ENCODE assay signal across 29 cellular contexts in the genomic region with DNA sequence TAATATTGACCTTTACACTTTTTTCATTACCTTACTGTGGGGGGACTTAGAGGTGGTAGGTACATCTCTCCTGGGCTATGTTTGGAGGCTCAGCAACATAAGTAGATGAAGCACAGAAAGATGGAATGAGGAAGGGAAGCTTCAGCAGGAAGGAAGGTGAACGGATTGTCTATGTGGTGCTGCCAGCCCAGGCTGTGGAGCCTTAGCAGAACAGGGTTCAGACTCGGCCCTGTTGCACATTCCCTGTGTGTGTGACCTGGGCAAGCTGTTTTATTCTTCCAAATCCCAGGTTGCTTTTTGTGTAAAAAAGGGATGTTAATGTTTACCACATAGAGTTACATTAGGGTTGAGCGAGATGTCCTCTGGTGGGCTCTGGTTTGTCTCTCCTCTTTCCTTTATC.
"Had no signal": no experiment of that assay in that cellular context is flagged by ENCODE, and none has a peak within 500 bp of the region (broad histone marks: within the 10 kb centered on the region; RNA-seq: fewer than 3 reads in every experiment).

No MANE protein-coding gene starts in this region.

- H3K4me1 Mint-ChIP-seq: neural crest cell; stimulated activated naive CD8-positive, alpha-beta T cell treated with anti-CD3 and anti-CD28 coated beads, Interleukin-15, amount 100 ng/mL, for 72 hours had no signal

- ATAC-seq: left cardiac atrium; left lung; lower lobe of right lung; naive thymus-derived CD8-positive, alpha-beta T cell; pancreas; right cardiac atrium; sciatic nerve; stimulated activated effector memory CD8-positive, alpha-beta T cell treated with anti-CD3 and anti-CD28 coated beads, Interleukin-12 subunit alpha, Interleukin-12 subunit beta, amount 100 ng/mL, for 72 hours; stimulated activated naive CD8-positive, alpha-beta T cell treated with anti-CD3 and anti-CD28 coated beads, Interleukin-15, amount 100 ng/mL, for 72 hours had no signal

- H3K36me3 Mint-ChIP-seq: stimulated activated effector memory CD8-positive, alpha-beta T cell treated with anti-CD3 and anti-CD28 coated beads, Interleukin-12 subunit alpha, Interleukin-12 subunit beta, amount 100 ng/mL, for 72 hours had no signal

- H3K9me3 Mint-ChIP-seq: naive thymus-derived CD8-positive, alpha-beta T cell; nephron; neural crest cell; stimulated activated effector memory CD8-positive, alpha-beta T cell treated with anti-CD3 and anti-CD28 coated beads, Interleukin-12 subunit alpha, Interleukin-12 subunit beta, amount 100 ng/mL, for 72 hours; stimulated activated naive CD8-positive, alpha-beta T cell treated with anti-CD3 and anti-CD28 coated beads, Interleukin-15, amount 100 ng/mL, for 72 hours; type B pancreatic cell had no signal

- DNase-seq: hippocampal formation; kidney glomerular epithelial cell; left cardiac atrium; left lung; lower lobe of right lung; mammary epithelial cell; mesenchymal stem cell; naive thymus-derived CD8-positive, alpha-beta T cell; nucleus accumbens; pancreas; posterior cingulate gyrus; retina; right cardiac atrium; stimulated activated CD4-positive, alpha-beta T cell treated with anti-CD3 and anti-CD28 coated beads, Interleukin-12 subunit alpha, Interleukin-12 subunit beta, amount 100 ng/mL, for 4 hours; stimulated activated CD4-positive, alpha-beta T cell treated with anti-CD3 and anti-CD28 coated beads, Interleukin-15, amount 100 ng/mL, for 24 hours; stimulated activated CD4-positive, alpha-beta T cell treated with anti-CD3 and anti-CD28 coated beads, Interleukin-2, amount 100 ng/mL, for 24 hours; stimulated activated CD4-positive, alpha-beta T cell treated with anti-CD3 and anti-CD28 coated beads, Interleukin-4, amount 100 ng/mL, for 24 hours; stimulated activated naive CD4-positive, alpha-beta T cell treated with Interleukin-2 at 50 U/mL for 16 hours; stimulated activated naive CD8-positive, alpha-beta T cell treated with anti-CD3 and anti-CD28 coated beads, Interleukin-15, amount 100 ng/mL, for 72 hours; substantia nigra; thyroid gland; uterus had no signal

- H3K27ac Mint-ChIP-seq: nephron; stimulated activated effector memory CD8-positive, alpha-beta T cell treated with anti-CD3 and anti-CD28 coated beads, Interleukin-12 subunit alpha, Interleukin-12 subunit beta, amount 100 ng/mL, for 72 hours; stimulated activated naive CD8-positive, alpha-beta T cell treated with anti-CD3 and anti-CD28 coated beads, Interleukin-15, amount 100 ng/mL, for 72 hours; type B pancreatic cell had no signal

- H3K4me3 Mint-ChIP-seq: naive thymus-derived CD8-positive, alpha-beta T cell; nephron; neural crest cell; stimulated activated effector memory CD8-positive, alpha-beta T cell treated with anti-CD3 and anti-CD28 coated beads, Interleukin-12 subunit alpha, Interleukin-12 subunit beta, amount 100 ng/mL, for 72 hours; stimulated activated naive CD8-positive, alpha-beta T cell treated with anti-CD3 and anti-CD28 coated beads, Interleukin-15, amount 100 ng/mL, for 72 hours; type B pancreatic cell had no signal

- H3K27ac ChIP-seq: left lung, lower lobe of right lung, pancreas, prostate gland, skin epidermis, uterus had no signal

- H3K27me3 Mint-ChIP-seq: naive thymus-derived CD8-positive, alpha-beta T cell; stimulated activated naive CD8-positive, alpha-beta T cell treated with anti-CD3 and anti-CD28 coated beads, Interleukin-15, amount 100 ng/mL, for 72 hours; type B pancreatic cell had no signal
